Comparison of ENCODE assay signal across 2 cellular contexts in genomic region chr3:29156071-29156715, GRCh38.
TF ChIP-seq lines count a peak whose summit lies in the region.

No MANE protein-coding gene starts in this region.

TF ChIP-seq in HEK293T, 16 proteins besides CTCF, POLR2A, EP300 and RAD21 (continued from another document):
- no peak for TF ChIP-seq SP1 (IDR thresholded peaks at IDR 0.05)
- TF ChIP-seq TARDBP (IDR thresholded peaks at IDR 0.05): no peak
- TF ChIP-seq CTBP1 (IDR thresholded peaks at IDR 0.05; ENCODE audit: borderline replicate concordance): no peak
- no peak for TF ChIP-seq ARNT (IDR thresholded peaks at IDR 0.05)
- no peak for TF ChIP-seq PKNOX1 (IDR thresholded peaks at IDR 0.05)
- no peak for TF ChIP-seq FOXK2 (IDR thresholded peaks at IDR 0.05)
- no peak for TF ChIP-seq BHLHE40 (IDR thresholded peaks at IDR 0.05; ENCODE audit: borderline replicate concordance)
- no peak for TF ChIP-seq ZNF384 (IDR thresholded peaks at IDR 0.05)
- no peak for TF ChIP-seq LEF1 (IDR thresholded peaks at IDR 0.05; ENCODE audit: borderline replicate concordance)

TF ChIP-seq in H1, 55 proteins besides CTCF, POLR2A, EP300 and RAD21 (continued from another document):
- TF ChIP-seq CHD7 (IDR thresholded peaks at IDR 0.05; ENCODE audit: insufficient replicate concordance, low read length) (no peak), KDM1A (IDR thresholded peaks at IDR 0.05; ENCODE audit: borderline replicate concordance, low read length) (no peak), GTF2F1 (IDR thresholded peaks at IDR 0.05; ENCODE audit: borderline replicate concordance, low read depth, low read length) (no peak), MAFK (IDR thresholded peaks at IDR 0.05; ENCODE audit: low read depth, low read length) (0 out of 2 replicates have a peak, but pooled peaks have one; percentile 33), KDM4A (IDR thresholded peaks at IDR 0.05; ENCODE audit: low read depth, low read length, severe bottlenecking) (no peak), CREB1 (IDR thresholded peaks at IDR 0.05) (no peak), CBX5 (IDR thresholded peaks at IDR 0.05; ENCODE audit: low read depth, low read length) (no peak), POLR2AphosphoS5 (IDR thresholded peaks at IDR 0.05; ENCODE audit: low read depth, low read length) (no peak), NANOG (IDR thresholded peaks at IDR 0.05; ENCODE audit: insufficient read depth, low read depth, low read length, poor library complexity, severe bottlenecking) (no peak), RNF2 (IDR thresholded peaks at IDR 0.05; ENCODE audit: borderline replicate concordance, low read depth, low read length, missing control alignments, poor library complexity, severe bottlenecking) (no peak), YY1 (IDR thresholded peaks at IDR 0.05; ENCODE audit: low read depth, low read length) (no peak), BACH1 (IDR thresholded peaks at IDR 0.05; ENCODE audit: low read length) (peak; percentile 61; the same call in 1 of the 2 replicates)
